ENCODE assay signal across 9 cellular contexts in genomic region chr9:131645078-131645776, GRCh38.
DNase-seq lines count a peak whose midpoint lies in the region; ATAC-seq and TF ChIP-seq lines count a peak whose summit lies in the region.
"Had no signal": no experiment of that assay in that cellular context is flagged by ENCODE, and none has a peak within 500 bp of the region (broad histone marks: within the 10 kb centered on the region; RNA-seq: fewer than 3 reads in every experiment).

No MANE protein-coding gene starts in this region.

- no peaks in the 10 kb centered on the region for H3K9me3 ChIP-seq in colonic mucosa

- peaks cover 22% of the 10 kb centered on the region for H3K4me1 ChIP-seq in colonic mucosa

- H3K4me3 Mint-ChIP-seq in activated CD8-positive, alpha-beta memory T cell treated with anti-CD3 and anti-CD28 coated beads, Interleukin-2, amount 10 ng/mL, durations not matched to agents 7 days and 5 days = no peak overlapping the region
- H3K4me3 Mint-ChIP-seq in central memory CD8-positive, alpha-beta T cell = no peak overlapping the region
- no peak overlapping the region for H3K4me3 Mint-ChIP-seq in stimulated activated naive CD8-positive, alpha-beta T cell treated with anti-CD3 and anti-CD28 coated beads, Interleukin-15, amount 100 ng/mL, for 72 hours

- CTCF ChIA-PET in activated CD8-positive, alpha-beta memory T cell treated with anti-CD3 and anti-CD28 coated beads, Interleukin-2, amount 10 ng/mL, durations not matched to agents 7 days and 5 days (lab: Charles Lee) = interaction anchor here (1.2 to 4.4 kb wide), 3 partner anchors 10 to 54 kb away, joined by 3 to 24 read pairs (median 3); no protein-coding TSS in a partner anchor

- intact Hi-C loops in colonic mucosa (cut with DNase I) = loop anchor here (10.0 kb wide), 1 partner anchor 90 kb away; no protein-coding TSS in a partner anchor

- in situ Hi-C loops in G401 (cut with HindIII; ENCODE audit: low sequenced_read_pairs) = no loop called here

- no peak for TF ChIP-seq CTCF in colonic mucosa (IDR thresholded peaks at IDR 0.05)

- H3K4me3 ChIP-seq in colonic mucosa = no peak overlapping the region

- H3K4me1 Mint-ChIP-seq in activated CD8-positive, alpha-beta memory T cell treated with anti-CD3 and anti-CD28 coated beads, Interleukin-2, amount 10 ng/mL, durations not matched to agents 7 days and 5 days = peaks cover 58% of the 10 kb centered on the region
- H3K4me1 Mint-ChIP-seq in central memory CD8-positive, alpha-beta T cell = peaks cover 32% of the 10 kb centered on the region
- H3K4me1 Mint-ChIP-seq in stimulated activated naive CD8-positive, alpha-beta T cell treated with anti-CD3 and anti-CD28 coated beads, Interleukin-15, amount 100 ng/mL, for 72 hours = peaks cover 61% of the 10 kb centered on the region

- ATAC-seq in activated CD8-positive, alpha-beta memory T cell treated with anti-CD3 and anti-CD28 coated beads, Interleukin-2, amount 10 ng/mL, durations not matched to agents 7 days and 5 days = peak; percentile 53
- peak; percentile 58 for ATAC-seq in central memory CD8-positive, alpha-beta T cell (replicated peaks; ENCODE audit: extremely low read depth, poor library complexity, severe bottlenecking)
- ATAC-seq in stimulated activated naive CD8-positive, alpha-beta T cell treated with anti-CD3 and anti-CD28 coated beads, Interleukin-15, amount 100 ng/mL, for 72 hours = peak; percentile 80

- H3K27ac Mint-ChIP-seq in activated CD8-positive, alpha-beta memory T cell treated with anti-CD3 and anti-CD28 coated beads, Interleukin-2, amount 10 ng/mL, durations not matched to agents 7 days and 5 days = peak overlapping the region; percentile 80
- peak overlapping the region; percentile 75 for H3K27ac Mint-ChIP-seq in central memory CD8-positive, alpha-beta T cell (ENCODE audit: low read depth)
- H3K27ac Mint-ChIP-seq in stimulated activated naive CD8-positive, alpha-beta T cell treated with anti-CD3 and anti-CD28 coated beads, Interleukin-15, amount 100 ng/mL, for 72 hours = peak overlapping the region; percentile 83 to 96

- no peaks in the 10 kb centered on the region for H3K27me3 Mint-ChIP-seq in activated CD8-positive, alpha-beta memory T cell treated with anti-CD3 and anti-CD28 coated beads, Interleukin-2, amount 10 ng/mL, durations not matched to agents 7 days and 5 days
- H3K27me3 Mint-ChIP-seq in central memory CD8-positive, alpha-beta T cell = no peaks in the 10 kb centered on the region
- H3K27me3 Mint-ChIP-seq in stimulated activated naive CD8-positive, alpha-beta T cell treated with anti-CD3 and anti-CD28 coated beads, Interleukin-15, amount 100 ng/mL, for 72 hours = no peaks in the 10 kb centered on the region

- H3K27ac ChIP-seq in colonic mucosa = no peak overlapping the region
- H3K27ac ChIP-seq: KMS-11 had no signal

- no peak overlapping the region for H3K9ac ChIP-seq in colonic mucosa (ENCODE audit: low read depth in 2 of 2, low read length in 2 of 2)
- H3K9ac ChIP-seq: KMS-11 had no signal

- no peaks in the 10 kb centered on the region for H3K27me3 ChIP-seq in colonic mucosa

- peak; percentile 58 for DNase-seq in activated CD8-positive, alpha-beta memory T cell treated with anti-CD3 and anti-CD28 coated beads, Interleukin-2, amount 10 ng/mL, durations not matched to agents 7 days and 5 days
- DNase-seq in activated CD8-positive, alpha-beta memory T cell treated with anti-CD3 and anti-CD28 coated beads for 24 hours = no peak
- DNase-seq in MV-4-11 (lab: John Stamatoyannopoulos, UW) (peak; percentile 49), colonic mucosa (no peak), 8988T (no peak), G401 (ENCODE audit: low spot score) (no peak)
- DNase-seq in central memory CD8-positive, alpha-beta T cell (ENCODE audit: low spot score in 2 of 2) = no peak
- peak in 1 of 2 donors; percentile 31 for DNase-seq in stimulated activated naive CD8-positive, alpha-beta T cell treated with anti-CD3 and anti-CD28 coated beads, Interleukin-15, amount 100 ng/mL, for 72 hours

- no peaks in the 10 kb centered on the region for H3K36me3 ChIP-seq in colonic mucosa

- H3K9me3 Mint-ChIP-seq in activated CD8-positive, alpha-beta memory T cell treated with anti-CD3 and anti-CD28 coated beads, Interleukin-2, amount 10 ng/mL, durations not matched to agents 7 days and 5 days (ENCODE audit: low read depth) = no peaks in the 10 kb centered on the region
- no peaks in the 10 kb centered on the region for H3K9me3 Mint-ChIP-seq in central memory CD8-positive, alpha-beta T cell
- no peaks in the 10 kb centered on the region for H3K9me3 Mint-ChIP-seq in stimulated activated naive CD8-positive, alpha-beta T cell treated with anti-CD3 and anti-CD28 coated beads, Interleukin-15, amount 100 ng/mL, for 72 hours

- peaks cover 50% of the 10 kb centered on the region for H3K36me3 Mint-ChIP-seq in activated CD8-positive, alpha-beta memory T cell treated with anti-CD3 and anti-CD28 coated beads, Interleukin-2, amount 10 ng/mL, durations not matched to agents 7 days and 5 days
- H3K36me3 Mint-ChIP-seq in central memory CD8-positive, alpha-beta T cell (ENCODE audit: insufficient read depth) = peaks cover 24% of the 10 kb centered on the region

Comparison
In these comparisons a context has a peak if more than half of its experiments do, and no peak if none do; other contexts are left out.
1. DNase-seq: peak in activated CD8-positive, alpha-beta memory T cell treated with anti-CD3 and anti-CD28 coated beads, Interleukin-2, amount 10 ng/mL, durations not matched to agents 7 days and 5 days (single experiment) and MV-4-11 (single experiment); none in activated CD8-positive, alpha-beta memory T cell treated with anti-CD3 and anti-CD28 coated beads for 24 hours (single experiment), central memory CD8-positive, alpha-beta T cell (0 of 2), colonic mucosa (single experiment), 8988T (single experiment) and G401 (single experiment).
2. Peak in every context shown above with its lines, with median percentiles within 50 percentile points of each other: ATAC-seq and H3K27ac Mint-ChIP-seq.